ENCODE assay signal across 15 cellular contexts in the genomic region with DNA sequence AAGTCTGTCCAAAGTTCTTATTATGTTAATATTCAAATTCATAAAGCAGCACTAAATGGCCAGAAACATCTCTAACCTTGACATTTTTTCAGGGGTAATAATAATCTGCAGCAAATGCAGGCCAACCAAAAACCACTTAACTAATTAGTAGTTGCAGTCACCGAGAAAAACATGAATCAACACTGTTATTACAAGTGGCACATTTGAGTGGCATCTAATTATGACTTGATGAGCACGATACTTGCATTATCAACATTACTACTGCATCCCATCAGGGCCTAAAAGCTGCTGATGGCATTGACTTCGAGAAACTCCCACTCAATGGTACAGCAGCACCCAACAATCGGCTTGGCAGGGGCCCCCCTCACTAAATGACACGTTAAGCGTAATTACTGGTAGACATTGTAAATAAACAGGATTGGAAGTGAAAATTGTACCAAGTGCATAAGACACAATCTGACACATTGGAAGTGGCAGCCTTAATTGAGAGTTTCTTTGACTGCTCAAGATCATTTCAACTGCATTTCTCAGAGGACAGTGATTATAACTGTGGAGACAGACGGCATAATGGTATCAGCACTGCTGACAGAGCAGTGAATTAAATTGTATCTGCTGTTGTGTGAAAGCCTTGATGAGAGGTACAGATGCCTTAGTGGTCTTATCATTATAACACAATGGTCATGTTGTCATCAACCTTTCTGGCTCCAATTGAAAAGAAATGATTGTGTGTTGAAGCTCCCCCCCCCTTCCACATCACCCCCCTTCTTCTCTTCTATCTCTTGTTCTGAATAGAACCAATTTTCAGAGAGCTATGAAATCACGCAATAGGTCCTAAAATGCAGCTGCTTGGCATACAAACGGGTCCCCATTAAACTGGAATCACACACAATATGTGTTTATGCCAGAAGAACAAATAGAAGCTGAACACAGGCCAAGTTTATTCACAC. TPM values are rescaled to one million over a fixed set of nuclear protein-coding genes. Genes with fewer than 3 reads are reported as not detected.
DNase-seq lines count a peak whose midpoint lies in the region; ATAC-seq lines count a peak whose summit lies in the region.
"Had no signal": no experiment of that assay in that cellular context is flagged by ENCODE, and none has a peak within 500 bp of the region (broad histone marks: within the 10 kb centered on the region; RNA-seq: fewer than 3 reads in every experiment).

No MANE protein-coding gene starts in this region.

- WGBS in mesenchymal stem cell = 96% methylated on average over 9 of the region's 9 CpGs

- no peak overlapping the region for H3K9ac ChIP-seq in mesenchymal stem cell (ENCODE audit: low read length)
- H3K9ac ChIP-seq: neural progenitor cell had no signal

- no peak overlapping the region for H2AFZ ChIP-seq in mesenchymal stem cell (ENCODE audit: low read depth, low read length)
- H2AFZ ChIP-seq: neural progenitor cell had no signal

- H3K36me3 ChIP-seq in mesenchymal stem cell (ENCODE audit: control insufficient read depth in 1 of 2, insufficient read depth in 2 of 2, low read depth in 1 of 2, low read length in 2 of 2) = peaks cover 0 to 4% of the 10 kb centered on the region in 2 experiments
- H3K36me3 ChIP-seq: neural progenitor cell had no signal

- H3K14ac ChIP-seq in mesenchymal stem cell (ENCODE audit: low read length in 2 of 2) = no peak overlapping the region

- no peak overlapping the region for H3K18ac ChIP-seq in mesenchymal stem cell (ENCODE audit: low read depth in 1 of 2, low read length in 2 of 2)

- H4K91ac ChIP-seq in mesenchymal stem cell (ENCODE audit: low read length) = no peak overlapping the region

- no peak overlapping the region for H3K23ac ChIP-seq in mesenchymal stem cell (ENCODE audit: low read length in 2 of 2)

- H2BK120ac ChIP-seq in mesenchymal stem cell (ENCODE audit: low read depth, low read length) = no peak overlapping the region

- peaks cover 7% of the 10 kb centered on the region for H3K79me1 ChIP-seq in mesenchymal stem cell (replicated peaks; ENCODE audit: low read length, poor library complexity, severe bottlenecking)

- no peak overlapping the region for H4K8ac ChIP-seq in mesenchymal stem cell (ENCODE audit: low read length)

- H3K4ac ChIP-seq in mesenchymal stem cell (ENCODE audit: low read depth in 1 of 2, low read length in 2 of 2) = no peak overlapping the region

- H3K27ac ChIP-seq in substantia nigra (ENCODE audit: low read depth, low read length, poor library complexity, severe bottlenecking) (peak overlapping the region; percentile 91), mesenchymal stem cell (ENCODE audit: low read length, poor library complexity, severe bottlenecking) (no peak overlapping the region)
- H3K27ac ChIP-seq: neural progenitor cell had no signal

- H2BK15ac ChIP-seq in mesenchymal stem cell (ENCODE audit: low read depth, poor library complexity, severe bottlenecking) = no peak overlapping the region

- no peak overlapping the region for H3K4me2 ChIP-seq in mesenchymal stem cell (ENCODE audit: low read length, poor library complexity, severe bottlenecking)
- H3K4me2 ChIP-seq: neural progenitor cell had no signal

- H2AK5ac ChIP-seq in mesenchymal stem cell (ENCODE audit: low read length, severe bottlenecking) = no peak overlapping the region

- no peaks in the 10 kb centered on the region for H3K27me3 ChIP-seq in mesenchymal stem cell (ENCODE audit: control insufficient read depth in 1 of 2, insufficient read depth in 1 of 2, low read length in 2 of 2)
- H3K27me3 ChIP-seq: neural progenitor cell had no signal

- H2BK5ac ChIP-seq in mesenchymal stem cell (ENCODE audit: low read depth, low read length, poor library complexity, severe bottlenecking) = no peak overlapping the region

- no peaks in the 10 kb centered on the region for H3K4me1 ChIP-seq in mesenchymal stem cell (ENCODE audit: control insufficient read depth, insufficient read depth, low read depth, low read length)
- H3K4me1 ChIP-seq: neural progenitor cell had no signal

- H2BK12ac ChIP-seq in mesenchymal stem cell (ENCODE audit: low read length in 2 of 2) = no peak overlapping the region

- DNase-seq in NCI-H1105 (lab: John Stamatoyannopoulos, UW) (peak; percentile 71), NCI-H2196 treated with DMSO at 0.1 percent for 48 hours (lab: John Stamatoyannopoulos, UW; ENCODE audit: unreplicated experiment) (peak; percentile 14), epidermal melanocyte (ENCODE audit: insufficient read length, low spot score) (peak; percentile 42), substantia nigra (lab: John Stamatoyannopoulos, UW) (peak in 30 of 49 donors; percentile 13 to 78 (median 48)), mesenchymal stem cell (no peak)
- DNase-seq in activated CD8-positive, alpha-beta memory T cell treated with anti-CD3 and anti-CD28 coated beads, Interleukin-2, amount 50 U/mL, for 48 hours = no peak
- DNase-seq: activated CD4-positive, alpha-beta T cell treated with anti-CD3 and anti-CD28 coated beads, Interleukin-2, amount 10 ng/mL, durations not matched to agents 7 days and 5 days; aorta; CD4-positive, alpha-beta memory T cell; GF-D8; stimulated activated naive CD4-positive, alpha-beta T cell had no signal

- no peak for ATAC-seq in HG03025 (IDR thresholded peaks at IDR 0.05; ENCODE audit: low FRiP score, unreplicated experiment)
- ATAC-seq: K562, Panc1 had no signal

- H3K9me3 ChIP-seq in mesenchymal stem cell (ENCODE audit: control insufficient read depth, low read length) = no peaks in the 10 kb centered on the region

- no peak overlapping the region for H3K4me3 ChIP-seq in mesenchymal stem cell (ENCODE audit: insufficient read depth in 1 of 2, low read depth in 1 of 2, low read length in 2 of 2)
- H3K4me3 ChIP-seq: K562, neural progenitor cell had no signal

RNA-seq across cellular contexts. Expression of gene SHTN1, which starts 43.4 kb away (rescaled TPM):
- 13.7 TPM for polyA plus RNA-seq in mesenchymal stem cell (2013, experiment 1 of 2)
- polyA plus RNA-seq in mesenchymal stem cell (2013, experiment 2 of 2) = 12.4 TPM

Comparison
In these comparisons a context has a peak if more than half of its experiments do, and no peak if none do; other contexts are left out.
1. DNase-seq: peak in NCI-H1105 (single experiment), NCI-H2196 treated with DMSO at 0.1 percent for 48 hours (single experiment), epidermal melanocyte (single experiment) and substantia nigra (30 of 49); none in mesenchymal stem cell (single experiment) and activated CD8-positive, alpha-beta memory T cell treated with anti-CD3 and anti-CD28 coated beads, Interleukin-2, amount 50 U/mL, for 48 hours (single experiment).